In the genomic region with DNA sequence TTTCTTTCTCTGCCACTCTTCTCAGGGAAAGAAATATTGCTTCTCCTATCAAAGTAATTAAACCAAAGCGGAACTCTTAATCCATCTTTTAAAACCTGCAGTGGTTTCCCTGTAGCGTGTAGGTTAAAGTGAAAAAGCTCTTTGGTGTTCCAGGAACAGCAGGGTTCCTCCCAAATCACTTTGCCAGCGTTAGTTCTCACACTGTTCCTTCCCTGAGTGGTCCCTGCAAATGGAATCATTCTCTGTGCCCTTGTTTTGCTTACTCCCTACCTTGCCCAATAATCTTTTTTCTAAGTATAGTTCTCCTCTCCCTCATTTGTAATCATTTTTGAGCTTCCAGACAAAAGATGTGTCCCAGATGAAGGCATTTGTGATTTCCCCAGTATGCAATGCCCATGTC, we compare ENCODE assay signal across 1 cellular context.
TF ChIP-seq lines count a peak whose summit lies in the region.

No MANE protein-coding gene starts in this region.

TF ChIP-seq in HEK293, 187 proteins besides CTCF, POLR2A, EP300 and RAD21 (continued from another document):
- TF ChIP-seq, protein P1, sequence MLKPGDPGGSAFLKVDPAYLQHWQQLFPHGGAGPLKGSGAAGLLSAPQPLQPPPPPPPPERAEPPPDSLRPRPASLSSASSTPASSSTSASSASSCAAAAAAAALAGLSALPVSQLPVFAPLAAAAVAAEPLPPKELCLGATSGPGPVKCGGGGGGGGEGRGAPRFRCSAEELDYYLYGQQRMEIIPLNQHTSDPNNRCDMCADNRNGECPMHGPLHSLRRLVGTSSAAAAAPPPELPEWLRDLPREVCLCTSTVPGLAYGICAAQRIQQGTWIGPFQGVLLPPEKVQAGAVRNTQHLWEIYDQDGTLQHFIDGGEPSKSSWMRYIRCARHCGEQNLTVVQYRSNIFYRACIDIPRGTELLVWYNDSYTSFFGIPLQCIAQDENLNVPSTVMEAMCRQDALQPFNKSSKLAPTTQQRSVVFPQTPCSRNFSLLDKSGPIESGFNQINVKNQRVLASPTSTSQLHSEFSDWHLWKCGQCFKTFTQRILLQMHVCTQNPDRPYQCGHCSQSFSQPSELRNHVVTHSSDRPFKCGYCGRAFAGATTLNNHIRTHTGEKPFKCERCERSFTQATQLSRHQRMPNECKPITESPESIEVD (tag by site-specific recombination; IDR thresholded peaks at IDR 0.05): peak; percentile 69
- TF ChIP-seq PRDM1 (tag by site-specific recombination; IDR thresholded peaks at IDR 0.05) (peak; percentile 60; the same call in 1 of the 2 replicates), ZNF398 (tag by site-specific recombination; IDR thresholded peaks at IDR 0.05) (no peak), GLIS1 (tag by site-specific recombination; IDR thresholded peaks at IDR 0.05) (peak; percentile 32; the same call in 1 of the 2 replicates), ZIC2 (tag by site-specific recombination; IDR thresholded peaks at IDR 0.05) (peak; percentile 89), ZNF600 (tag by site-specific recombination; IDR thresholded peaks at IDR 0.05) (no peak), ZBTB8A (tag by site-specific recombination; IDR thresholded peaks at IDR 0.05) (0 out of 2 replicates have a peak, but pooled peaks have one; percentile 18), FEZF1 (tag by site-specific recombination; IDR thresholded peaks at IDR 0.05) (peak; percentile 55; the same call in 1 of the 2 replicates)
- TF ChIP-seq, protein P2, sequence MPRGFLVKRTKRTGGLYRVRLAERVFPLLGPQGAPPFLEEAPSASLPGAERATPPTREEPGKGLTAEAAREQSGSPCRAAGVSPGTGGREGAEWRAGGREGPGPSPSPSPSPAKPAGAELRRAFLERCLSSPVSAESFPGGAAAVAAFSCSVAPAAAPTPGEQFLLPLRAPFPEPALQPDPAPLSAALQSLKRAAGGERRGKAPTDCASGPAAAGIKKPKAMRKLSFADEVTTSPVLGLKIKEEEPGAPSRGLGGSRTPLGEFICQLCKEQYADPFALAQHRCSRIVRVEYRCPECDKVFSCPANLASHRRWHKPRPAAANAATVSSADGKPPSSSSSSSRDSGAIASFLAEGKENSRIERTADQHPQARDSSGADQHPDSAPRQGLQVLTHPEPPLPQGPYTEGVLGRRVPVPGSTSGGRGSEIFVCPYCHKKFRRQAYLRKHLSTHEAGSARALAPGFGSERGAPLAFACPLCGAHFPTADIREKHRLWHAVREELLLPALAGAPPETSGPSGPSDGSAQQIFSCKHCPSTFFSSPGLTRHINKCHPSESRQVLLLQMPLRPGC (tag by site-specific recombination; IDR thresholded peaks at IDR 0.05): no peak
